1 cellular context compared by ENCODE assay signal in the genomic region with DNA sequence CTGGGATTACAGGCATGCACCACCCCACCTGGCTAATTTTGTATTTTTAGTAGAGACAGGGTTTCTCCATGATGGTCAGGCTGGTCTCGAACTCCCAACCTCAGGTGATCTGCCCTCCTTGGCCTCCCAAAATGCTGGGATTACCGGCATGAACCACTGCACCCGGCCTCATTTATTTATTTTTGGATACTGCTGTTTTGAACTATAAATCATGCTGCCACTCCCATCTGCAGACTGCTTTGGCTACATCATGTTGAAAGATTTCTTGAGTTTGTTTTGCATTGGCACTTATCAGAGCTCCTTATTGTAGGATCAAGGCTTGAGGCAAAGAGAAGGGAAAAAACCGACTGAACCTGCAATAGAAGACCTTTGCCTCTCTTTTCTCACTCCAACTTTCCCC.
TF ChIP-seq lines count a peak whose summit lies in the region.
"Not testable (repeated sequence)": the region's sequence is repeated elsewhere in the genome, so short reads cannot be mapped to it uniquely, and the experiment has no call there.

No MANE protein-coding gene starts in this region.

TF ChIP-seq in K562, 482 proteins besides CTCF, POLR2A, EP300 and RAD21:
- TF ChIP-seq PKNOX1 (IDR thresholded peaks at IDR 0.05), result peak; percentile 80
- TF ChIP-seq MEIS2 (IDR thresholded peaks at IDR 0.05; ENCODE audit: partially characterized antibody), result peak; percentile 85
- TF ChIP-seq, protein P1, sequence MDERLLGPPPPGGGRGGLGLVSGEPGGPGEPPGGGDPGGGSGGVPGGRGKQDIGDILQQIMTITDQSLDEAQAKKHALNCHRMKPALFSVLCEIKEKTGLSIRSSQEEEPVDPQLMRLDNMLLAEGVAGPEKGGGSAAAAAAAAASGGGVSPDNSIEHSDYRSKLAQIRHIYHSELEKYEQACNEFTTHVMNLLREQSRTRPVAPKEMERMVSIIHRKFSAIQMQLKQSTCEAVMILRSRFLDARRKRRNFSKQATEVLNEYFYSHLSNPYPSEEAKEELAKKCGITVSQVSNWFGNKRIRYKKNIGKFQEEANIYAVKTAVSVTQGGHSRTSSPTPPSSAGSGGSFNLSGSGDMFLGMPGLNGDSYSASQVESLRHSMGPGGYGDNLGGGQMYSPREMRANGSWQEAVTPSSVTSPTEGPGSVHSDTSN (CRISPR knock-in tag; IDR thresholded peaks at IDR 0.05; ENCODE audit: low read depth), result not testable (repeated sequence)
- TF ChIP-seq, protein P1 (tag; conservative IDR thresholded peaks at IDR 0.05; ENCODE audit: low read depth), result peak; percentile 79
TF ChIP-seq in K562: peak in this region for 3; not testable (repeated sequence) for 479.
